In genomic region chr18:35042389-35043066, GRCh38 we compare ENCODE assay signal across 8 cellular contexts. TPM values are rescaled to one million over a fixed set of nuclear protein-coding genes. Genes with fewer than 3 reads are reported as not detected.
DNase-seq lines count a peak whose midpoint lies in the region; ATAC-seq and TF ChIP-seq lines count a peak whose summit lies in the region.

No MANE protein-coding gene starts in this region.

- H3K9ac ChIP-seq in SK-N-MC (ENCODE audit: insufficient read length) (no peak overlapping the region), parathyroid adenoma (no peak overlapping the region)

- H3K27ac ChIP-seq in SK-N-MC, result no peak overlapping the region
- H3K27ac ChIP-seq in parathyroid adenoma, result peak overlapping the region; percentile 58

- H3K4me3 ChIP-seq in SK-N-MC (peak overlapping the region; percentile 97), epithelial cell of proximal tubule (ENCODE audit: low read depth, low read length) (peak overlapping the region; percentile 95), parathyroid adenoma (ENCODE audit: low read depth, low read length) (peak overlapping the region; percentile 89)

- H3K9me3 ChIP-seq in SK-N-MC (ENCODE audit: low read depth, low read length) (no peaks in the 10 kb centered on the region), parathyroid adenoma (ENCODE audit: control insufficient read depth, low read length) (no peaks in the 10 kb centered on the region)

- H3K27me3 ChIP-seq in parathyroid adenoma (ENCODE audit: control insufficient read depth, insufficient read depth, low read length), result no peaks in the 10 kb centered on the region

- H3K36me3 ChIP-seq in SK-N-MC (ENCODE audit: insufficient read depth, low read length) (no peaks in the 10 kb centered on the region), parathyroid adenoma (ENCODE audit: control insufficient read depth, insufficient read depth, low read length) (no peaks in the 10 kb centered on the region)

- peak overlapping the region; percentile 89 for H3K4me2 ChIP-seq in parathyroid adenoma (ENCODE audit: low read length)

- peak; percentile 30 to 44 for ATAC-seq in activated CD4-positive, CD25-positive, alpha-beta regulatory T cell treated with anti-CD3 and anti-CD28 coated beads, Interleukin-2, amount 50 U/mL, for 24 hours
- ATAC-seq in HG03139 (IDR thresholded peaks at IDR 0.05; ENCODE audit: unreplicated experiment), result no peak

- peaks cover 3% of the 10 kb centered on the region for H3K79me2 ChIP-seq in parathyroid adenoma

- DNase-seq in activated CD4-positive, CD25-positive, alpha-beta regulatory T cell treated with anti-CD3 and anti-CD28 coated beads, Interleukin-2, amount 50 U/mL, for 72 hours, result no peak
- DNase-seq in SK-N-MC (ENCODE audit: low read depth, low spot score) (no peak), epithelial cell of proximal tubule (ENCODE audit: low read depth) (no peak), GM10266 (ENCODE audit: extremely low spot score) (no peak)
- DNase-seq in stimulated activated CD4-positive, alpha-beta T cell treated with anti-CD3 and anti-CD28 coated beads, Interleukin-1b, Interleukin-23, amount 100 ng/mL, for 48 hours, result no peak

- H2AFZ ChIP-seq in parathyroid adenoma, result peak overlapping the region; percentile 79

- TF ChIP-seq CTCF in epithelial cell of proximal tubule (conservative IDR thresholded peaks at IDR 0.05; ENCODE audit: low read depth, low read length) (no peak), parathyroid adenoma (IDR thresholded peaks at IDR 0.05) (no peak), GM10266 (IDR thresholded peaks at IDR 0.05; ENCODE audit: control insufficient read depth, insufficient read depth, low read depth, missing control alignments) (no peak)

- no peaks in the 10 kb centered on the region for H3K4me1 ChIP-seq in parathyroid adenoma

RNA-seq across cellular contexts. Expression of gene MAPRE2, which starts 1.3 kb away (rescaled TPM):
- 13.2 and 14.8 TPM in 2 replicates for total RNA-seq in epithelial cell of proximal tubule
